In genomic region chrX:40097101-40097491, GRCh38 we compare ENCODE assay signal across 8 cellular contexts. TPM values are rescaled to one million over a fixed set of nuclear protein-coding genes. Genes with fewer than 3 reads are reported as not detected.
DNase-seq lines count a peak whose midpoint lies in the region; TF ChIP-seq lines count a peak whose summit lies in the region.

No MANE protein-coding gene starts in this region.

- CTCF ChIA-PET in CD4-positive, alpha-beta memory T cell (lab: Charles Lee; ENCODE audit: partially characterized antibody) = interaction anchor here (0.6 to 1.3 kb wide), 5 partner anchors 11 to 77 kb away, joined by 3 read pairs; no protein-coding TSS in a partner anchor

- peaks cover 0 to 10% of the 10 kb centered on the region in 2 donors for H3K36me3 Mint-ChIP-seq in CD4-positive, alpha-beta memory T cell
- H3K36me3 Mint-ChIP-seq in nephron progenitor cell (ENCODE audit: low read depth) = no peaks in the 10 kb centered on the region

- H3K4me3 Mint-ChIP-seq in CD4-positive, alpha-beta memory T cell = peak overlapping the region; percentile 84 to 93 (median 89)
- H3K4me3 Mint-ChIP-seq in nephron progenitor cell = peak overlapping the region; percentile 83

- H3K27ac ChIP-seq in CD4-positive, alpha-beta memory T cell (ENCODE audit: low read depth, low read length) = peak overlapping the region; percentile 63
- peak overlapping the region; percentile 70; the same call in 1 of the 2 replicates for H3K27ac ChIP-seq in MM.1S (ENCODE audit: low read length)
- peak overlapping the region; percentile 81 to 87 for H3K27ac ChIP-seq in coronary artery

- H3K27me3 ChIP-seq in CD4-positive, alpha-beta memory T cell (ENCODE audit: insufficient read depth, low read length) = no peaks in the 10 kb centered on the region
- no peaks in the 10 kb centered on the region for H3K27me3 ChIP-seq in MM.1S (replicated peaks; ENCODE audit: insufficient read depth, low read length)

- H3F3A ChIP-seq in MM.1S (ENCODE audit: insufficient read depth, low read length) = peaks cover 28% of the 10 kb centered on the region

- peak overlapping the region in 1 of 2 donors; percentile 51 for H3K4me3 ChIP-seq in CD4-positive, alpha-beta memory T cell (ENCODE audit: low read length in 2 of 2)
- H3K4me3 ChIP-seq in MM.1S (ENCODE audit: low read length) (peak overlapping the region; percentile 73), coronary artery (peak overlapping the region; percentile 88)

- no peaks in the 10 kb centered on the region for H3K9me3 ChIP-seq in CD4-positive, alpha-beta memory T cell (ENCODE audit: control insufficient read depth in 1 of 2, low read length in 2 of 2)
- no peaks in the 10 kb centered on the region for H3K9me3 ChIP-seq in MM.1S (replicated peaks; ENCODE audit: insufficient read depth, low read length)

- no peak overlapping the region for H3K4me2 ChIP-seq in MM.1S (ENCODE audit: low read depth, low read length)

- no peaks in the 10 kb centered on the region for H3K9me2 ChIP-seq in MM.1S (replicated peaks; ENCODE audit: insufficient read depth, low read length)

- peaks cover 12 to 42% (median 27%) of the 10 kb centered on the region in 4 donors for H3K4me1 Mint-ChIP-seq in CD4-positive, alpha-beta memory T cell
- peaks cover 56% of the 10 kb centered on the region for H3K4me1 Mint-ChIP-seq in nephron progenitor cell

- H3K36me3 ChIP-seq in CD4-positive, alpha-beta memory T cell (ENCODE audit: insufficient read depth, low read length) = no peaks in the 10 kb centered on the region
- no peaks in the 10 kb centered on the region for H3K36me3 ChIP-seq in MM.1S (replicated peaks; ENCODE audit: insufficient read depth, low read length)

- H4K20me1 ChIP-seq in MM.1S (ENCODE audit: insufficient read depth, low read length) = peaks cover 30% of the 10 kb centered on the region

- H3K9me3 Mint-ChIP-seq in CD4-positive, alpha-beta memory T cell = peaks cover 0 to 7% (median 0%) of the 10 kb centered on the region in 8 donors
- peaks cover 16% of the 10 kb centered on the region for H3K9me3 Mint-ChIP-seq in nephron progenitor cell

- H3K27ac Mint-ChIP-seq in CD4-positive, alpha-beta memory T cell = peak overlapping the region in 4 of 7 donors; percentile 17 to 96 (median 60)
- no peak overlapping the region for H3K27ac Mint-ChIP-seq in nephron progenitor cell

- H2AFZ ChIP-seq in MM.1S (ENCODE audit: low read length) = no peak overlapping the region

- intact Hi-C loops in CD4-positive, alpha-beta memory T cell (cut with micrococcal nuclease) = loop anchor here (1.0 to 2.0 kb wide), 2 partner anchors 78 to 170 kb away; no protein-coding TSS in a partner anchor

- H3K9ac ChIP-seq in MM.1S (ENCODE audit: low read length) = peak overlapping the region; percentile 72; the same call in 1 of the 2 replicates

- DNase-seq in CD4-positive, alpha-beta memory T cell = peak in 1 of 5 donors; percentile 56
- DNase-seq in MM.1S (no peak), coronary artery (ENCODE audit: low spot score) (no peak), nephron progenitor cell (no peak), NCI-H187 (lab: John Stamatoyannopoulos, UW) (no peak), NCI-H524 treated with DMSO at 0.1 percent for 48 hours (lab: John Stamatoyannopoulos, UW) (no peak), mucosa of gallbladder (ENCODE audit: low spot score) (no peak), epidermal melanocyte (ENCODE audit: insufficient read length, low spot score) (no peak)

- TF ChIP-seq CTCF in MM.1S (IDR thresholded peaks at IDR 0.05; ENCODE audit: low read length) = no peak
- no peak for TF ChIP-seq CTCF in coronary artery (IDR thresholded peaks at IDR 0.05)
- TF ChIP-seq CTCF in nephron progenitor cell (IDR thresholded peaks at IDR 0.05) = no peak

- peaks cover 55% of the 10 kb centered on the region for H3K79me2 ChIP-seq in MM.1S (ENCODE audit: low read length)

- no peaks in the 10 kb centered on the region for H3K27me3 Mint-ChIP-seq in CD4-positive, alpha-beta memory T cell
- peaks cover 24% of the 10 kb centered on the region for H3K27me3 Mint-ChIP-seq in nephron progenitor cell (ENCODE audit: low read depth, poor library complexity)

- POLR2A ChIA-PET in CD4-positive, alpha-beta memory T cell (lab: Charles Lee; ENCODE audit: partially characterized antibody) = interaction anchor here (0.8 to 14.3 kb wide), 22 partner anchors 8 to 325 kb away, joined by 3 to 323 read pairs (median 8); no protein-coding TSS in a partner anchor

- H3K4me1 ChIP-seq in CD4-positive, alpha-beta memory T cell (ENCODE audit: insufficient read depth, low read length) = peaks cover 27% of the 10 kb centered on the region
- peaks cover 22% of the 10 kb centered on the region for H3K4me1 ChIP-seq in MM.1S (ENCODE audit: low read length)

RNA-seq across cellular contexts. Expression of gene BCOR, which starts 0.7 kb away (rescaled TPM):
- total RNA-seq in CD4-positive, alpha-beta memory T cell = 10 to 100 TPM; 47.1 to 48.7 TPM
- 1 to 10 TPM; 1.9 to 7.0 TPM for polyA plus RNA-seq in CD4-positive, alpha-beta memory T cell
- 25.8 TPM for total RNA-seq in mucosa of gallbladder
